Comparison of ENCODE assay signal across 12 cellular contexts in genomic region chr21:31530918-31531705, GRCh38.
DNase-seq lines count a peak whose midpoint lies in the region; ATAC-seq, FAIRE-seq and TF ChIP-seq lines count a peak whose summit lies in the region.
"Had no signal": no experiment of that assay in that cellular context is flagged by ENCODE, and none has a peak within 500 bp of the region (broad histone marks: within the 10 kb centered on the region; RNA-seq: fewer than 3 reads in every experiment).

No MANE protein-coding gene starts in this region.

- peaks cover 8% of the 10 kb centered on the region for H3K79me1 ChIP-seq in neuronal stem cell (ENCODE audit: low read depth, low read length)

- H4K20me1 ChIP-seq in astrocyte (ENCODE audit: insufficient read depth, low read length) = no peaks in the 10 kb centered on the region

- H3K36me3 ChIP-seq in astrocyte (ENCODE audit: insufficient read depth, low read length) = no peaks in the 10 kb centered on the region
- peaks cover 0 to 11% of the 10 kb centered on the region in 2 donors for H3K36me3 ChIP-seq in neuronal stem cell (replicated peaks in 1 of 2; ENCODE audit: control insufficient read depth in 2 of 2, insufficient read depth in 2 of 2, low read length in 2 of 2)

- H3K79me2 ChIP-seq in astrocyte (ENCODE audit: insufficient read depth, low read length) = no peaks in the 10 kb centered on the region

- H4K91ac ChIP-seq in neuronal stem cell (ENCODE audit: low read depth, low read length, poor library complexity) = no peak overlapping the region

- H3K4me1 ChIP-seq in astrocyte (ENCODE audit: insufficient read depth, low read length) (no peaks in the 10 kb centered on the region), neuronal stem cell (ENCODE audit: control insufficient read depth in 2 of 2, insufficient read depth in 1 of 2, low read depth in 1 of 2, low read length in 2 of 2) (peaks cover 4 to 14% of the 10 kb centered on the region in 2 donors)

- no peak for ATAC-seq in activated T-cell treated with anti-CD3 and anti-CD28 coated beads, Interleukin-2, amount 50 U/mL, for 72 hours (replicated peaks in 1 of 2)
- ATAC-seq: activated CD4-positive, alpha-beta T cell treated with anti-CD3 and anti-CD28 coated beads for 36 hours had no signal

- no peaks in the 10 kb centered on the region for H3K36me3 Mint-ChIP-seq in astrocyte (ENCODE audit: low read depth, unreplicated experiment)
- no peaks in the 10 kb centered on the region for H3K36me3 Mint-ChIP-seq in activated T-cell treated with anti-CD3 and anti-CD28 coated beads, Interleukin-2, amount 50 U/mL, for 72 hours (ENCODE audit: insufficient read depth in 2 of 2)

- FAIRE-seq in astrocyte (lab: Jason Lieb, UNC) = no peak

- in situ Hi-C loops in ACHN (cut with HindIII; ENCODE audit: low pct_ligation_motif_present, low pct_unique_long_range_greater_than_20kb, low sequenced_read_pairs) = no loop called here

- H3K27ac ChIP-seq in astrocyte (ENCODE audit: low read depth, low read length) = no peak overlapping the region
- no peak overlapping the region for H3K27ac ChIP-seq in neuronal stem cell (replicated peaks; ENCODE audit: low read length)
- H3K27ac ChIP-seq in RWPE1 = no peak overlapping the region

- CTCF ChIA-PET in RWPE1 (lab: Yijun Ruan, JAX) = interaction anchor here (1.0 kb wide), 1 partner anchor 17 kb away, joined by 3 read pairs; no protein-coding TSS in a partner anchor

- no peak overlapping the region for H3K4me3 ChIP-seq in astrocyte (ENCODE audit: insufficient read depth, low read depth, low read length)
- no peak overlapping the region for H3K4me3 ChIP-seq in neuronal stem cell (ENCODE audit: low read length in 2 of 2)

- H3K9ac ChIP-seq in astrocyte (ENCODE audit: low read length) (no peak overlapping the region), neuronal stem cell (ENCODE audit: low read depth, low read length, poor library complexity) (no peak overlapping the region)

- no peak overlapping the region for H2AK5ac ChIP-seq in neuronal stem cell (ENCODE audit: low read depth, low read length)

- TF ChIP-seq CTCF in astrocyte (IDR thresholded peaks at IDR 0.05; ENCODE audit: insufficient read depth, low read depth, low read length) = no peak
- no peak for TF ChIP-seq CTCF in RWPE1 (conservative IDR thresholded peaks at IDR 0.05; ENCODE audit: low read depth)

- H3K4ac ChIP-seq in neuronal stem cell (ENCODE audit: low read length) = no peak overlapping the region

- no peaks in the 10 kb centered on the region for H3K27me3 Mint-ChIP-seq in astrocyte (ENCODE audit: low read depth, unreplicated experiment)
- no peaks in the 10 kb centered on the region for H3K27me3 Mint-ChIP-seq in activated T-cell treated with anti-CD3 and anti-CD28 coated beads, Interleukin-2, amount 50 U/mL, for 72 hours (ENCODE audit: low read depth)
- H3K27me3 Mint-ChIP-seq: activated CD4-positive, alpha-beta T cell treated with anti-CD3 and anti-CD28 coated beads for 36 hours; stimulated activated naive CD8-positive, alpha-beta T cell treated with anti-CD3 and anti-CD28 coated beads, Interleukin-15, Interleukin-2, amounts not matched to agents 100 ng/mL and 50 ng/mL, for 24 hours had no signal

- H2BK120ac ChIP-seq in neuronal stem cell (ENCODE audit: low read depth, low read length) = no peak overlapping the region

- DNase-seq in H4 (ENCODE audit: low spot score) (peak; percentile 73), NCI-H2107 treated with DMSO at 0.1 percent for 48 hours (lab: John Stamatoyannopoulos, UW; ENCODE audit: unreplicated experiment) (peak; percentile 99), astrocyte (ENCODE audit: low read depth) (no peak), neuronal stem cell (ENCODE audit: low spot score) (no peak), RWPE1 (ENCODE audit: low spot score) (no peak), ACHN (no peak)
- no peak for DNase-seq in activated T-cell treated with anti-CD3 and anti-CD28 coated beads, Interleukin-2, amount 50 U/mL, for 72 hours
- DNase-seq in stimulated activated CD4-positive, alpha-beta T cell treated with anti-CD3 and anti-CD28 coated beads, Interleukin-2, amount 100 ng/mL, for 48 hours = no peak
- DNase-seq: activated CD4-positive, alpha-beta T cell treated with anti-CD3 and anti-CD28 coated beads for 36 hours; GOT3; mesenchymal stem cell had no signal

- H3K14ac ChIP-seq in neuronal stem cell (ENCODE audit: low read length) = peak overlapping the region; percentile 26

- no peak overlapping the region for H2BK12ac ChIP-seq in neuronal stem cell (ENCODE audit: low read length)

- H4K8ac ChIP-seq in neuronal stem cell (ENCODE audit: low read depth, low read length) = no peak overlapping the region

- peaks cover 17% of the 10 kb centered on the region for H3K4me1 Mint-ChIP-seq in astrocyte (ENCODE audit: low read depth, unreplicated experiment)
- peaks cover 19% of the 10 kb centered on the region for H3K4me1 Mint-ChIP-seq in activated T-cell treated with anti-CD3 and anti-CD28 coated beads, Interleukin-2, amount 50 U/mL, for 72 hours (ENCODE audit: low read depth)

- no peak overlapping the region for H3K4me3 Mint-ChIP-seq in astrocyte (ENCODE audit: unreplicated experiment)
- H3K4me3 Mint-ChIP-seq in activated T-cell treated with anti-CD3 and anti-CD28 coated beads, Interleukin-2, amount 50 U/mL, for 72 hours = no peak overlapping the region
- H3K4me3 Mint-ChIP-seq: activated CD4-positive, alpha-beta T cell treated with anti-CD3 and anti-CD28 coated beads for 36 hours; stimulated activated naive CD8-positive, alpha-beta T cell treated with anti-CD3 and anti-CD28 coated beads, Interleukin-15, Interleukin-2, amounts not matched to agents 100 ng/mL and 50 ng/mL, for 24 hours had no signal

- no peaks in the 10 kb centered on the region for H3K9me3 Mint-ChIP-seq in astrocyte (ENCODE audit: unreplicated experiment)
- H3K9me3 Mint-ChIP-seq in activated T-cell treated with anti-CD3 and anti-CD28 coated beads, Interleukin-2, amount 50 U/mL, for 72 hours = no peaks in the 10 kb centered on the region
- H3K9me3 Mint-ChIP-seq: stimulated activated naive CD8-positive, alpha-beta T cell treated with anti-CD3 and anti-CD28 coated beads, Interleukin-15, Interleukin-2, amounts not matched to agents 100 ng/mL and 50 ng/mL, for 24 hours had no signal

- no peak overlapping the region for H2BK15ac ChIP-seq in neuronal stem cell (ENCODE audit: low read length)

- H3K23ac ChIP-seq in neuronal stem cell (ENCODE audit: low read depth, low read length, poor library complexity) = no peak overlapping the region

- H2BK5ac ChIP-seq in neuronal stem cell (ENCODE audit: low read length) = no peak overlapping the region

- no peak overlapping the region for H3K27ac Mint-ChIP-seq in astrocyte (ENCODE audit: unreplicated experiment)
- no peak overlapping the region for H3K27ac Mint-ChIP-seq in activated T-cell treated with anti-CD3 and anti-CD28 coated beads, Interleukin-2, amount 50 U/mL, for 72 hours
- H3K27ac Mint-ChIP-seq: activated CD4-positive, alpha-beta T cell treated with anti-CD3 and anti-CD28 coated beads for 36 hours; stimulated activated naive CD8-positive, alpha-beta T cell treated with anti-CD3 and anti-CD28 coated beads, Interleukin-15, Interleukin-2, amounts not matched to agents 100 ng/mL and 50 ng/mL, for 24 hours had no signal

- H3K27me3 ChIP-seq in astrocyte (ENCODE audit: insufficient read depth, low read length) = no peaks in the 10 kb centered on the region
- no peaks in the 10 kb centered on the region for H3K27me3 ChIP-seq in neuronal stem cell (ENCODE audit: control insufficient read depth in 3 of 3, insufficient read depth in 3 of 3, low read depth in 1 of 3, low read length in 3 of 3)

- H3K9me3 ChIP-seq in astrocyte (ENCODE audit: insufficient read depth, low read depth, low read length) (no peaks in the 10 kb centered on the region), neuronal stem cell (replicated peaks in 1 of 2; ENCODE audit: control insufficient read depth in 2 of 2, insufficient read depth in 1 of 2, low read depth in 1 of 2, low read length in 2 of 2) (peaks cover 0 to 2% of the 10 kb centered on the region in 2 donors)

- no CpG with 5 or more reads among the region's 10 CpGs for WGBS in neuronal stem cell (ENCODE audit: extremely low coverage in 2 of 2, insufficient read length in 2 of 2, insufficient replicate concordance in 1 of 2), 2 donors

- POLR2A ChIA-PET in RWPE1 (lab: Yijun Ruan, JAX; ENCODE audit: low non-redundant PET) = no interaction called here

- peak overlapping the region; percentile 77 for H3K18ac ChIP-seq in neuronal stem cell (ENCODE audit: low read length)

- H2AFZ ChIP-seq in astrocyte (ENCODE audit: low read depth, low read length) (peak overlapping the region; percentile 18), neuronal stem cell (ENCODE audit: low read length) (no peak overlapping the region)

- H3K4me2 ChIP-seq in astrocyte (ENCODE audit: low read length) = peak overlapping the region; percentile 30
- H3K4me2 ChIP-seq in neuronal stem cell (ENCODE audit: insufficient read depth, low read length, poor library complexity, severe bottlenecking) = no peak overlapping the region

Comparison
In these comparisons a context has a peak if more than half of its experiments do, and no peak if none do; other contexts are left out.
1. DNase-seq: peak in H4 (single experiment) and NCI-H2107 treated with DMSO at 0.1 percent for 48 hours (single experiment); none in astrocyte (single experiment), neuronal stem cell (single experiment), activated T-cell treated with anti-CD3 and anti-CD28 coated beads, Interleukin-2, amount 50 U/mL, for 72 hours (0 of 2), RWPE1 (single experiment), stimulated activated CD4-positive, alpha-beta T cell treated with anti-CD3 and anti-CD28 coated beads, Interleukin-2, amount 100 ng/mL, for 48 hours (0 of 2) and ACHN (single experiment).